ENCODE assay signal across 9 cellular contexts in the genomic region with DNA sequence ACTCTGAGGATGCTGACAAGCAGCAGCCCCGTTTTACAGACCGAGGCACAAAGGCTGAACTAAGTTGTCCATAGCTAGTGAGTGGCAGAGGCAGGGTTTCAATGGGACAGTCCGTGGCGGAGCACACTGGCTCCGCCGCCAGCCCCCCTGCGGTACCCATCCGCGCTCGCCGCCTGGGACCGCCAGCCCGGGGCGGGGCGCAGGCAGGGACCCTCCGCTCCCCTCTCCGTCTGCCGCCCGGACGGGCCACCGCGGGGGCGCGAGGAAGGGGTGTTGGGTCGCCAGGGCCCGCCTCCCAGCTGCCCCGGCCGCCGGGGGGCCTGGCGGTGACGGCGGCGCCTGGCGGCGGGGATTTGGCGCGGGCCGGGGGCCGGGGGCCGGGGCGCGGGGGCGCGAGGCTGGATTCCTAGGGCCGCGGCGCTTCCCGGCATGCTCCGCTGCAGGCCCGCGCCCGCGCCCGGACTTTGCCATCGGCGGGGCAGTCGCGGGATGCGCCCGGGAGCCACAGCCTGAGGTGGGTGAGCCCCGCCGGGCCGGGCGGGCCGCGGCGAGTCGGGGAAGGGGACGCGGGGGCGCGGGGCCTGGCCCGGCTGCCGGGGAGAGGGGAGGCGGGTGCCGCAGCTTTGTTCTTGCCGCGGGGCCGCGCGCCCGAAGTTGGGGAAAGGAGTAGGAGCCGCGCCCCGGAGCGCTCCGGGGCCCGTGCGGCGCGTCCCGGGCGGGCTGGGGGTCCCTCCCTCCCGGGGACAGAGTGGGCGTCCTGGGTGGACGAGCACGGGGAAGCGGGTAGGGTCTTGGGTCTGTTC. TPM values are rescaled to one million over a fixed set of nuclear protein-coding genes. Genes with fewer than 3 reads are reported as not detected.
DNase-seq lines count a peak whose midpoint lies in the region; ATAC-seq, FAIRE-seq and TF ChIP-seq lines count a peak whose summit lies in the region.
"Had no signal": no experiment of that assay in that cellular context is flagged by ENCODE, and none has a peak within 500 bp of the region (broad histone marks: within the 10 kb centered on the region; RNA-seq: fewer than 3 reads in every experiment).

A gene with protein sequence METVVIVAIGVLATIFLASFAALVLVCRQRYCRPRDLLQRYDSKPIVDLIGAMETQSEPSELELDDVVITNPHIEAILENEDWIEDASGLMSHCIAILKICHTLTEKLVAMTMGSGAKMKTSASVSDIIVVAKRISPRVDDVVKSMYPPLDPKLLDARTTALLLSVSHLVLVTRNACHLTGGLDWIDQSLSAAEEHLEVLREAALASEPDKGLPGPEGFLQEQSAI (plus strand): TSS at position 430 of the 803 bp plus-strand sequence. CDS start 3,376 bp downstream, outside the sequence.

- CTCF ChIA-PET in activated naive CD4-positive, alpha-beta T cell treated with anti-CD3 and anti-CD28 coated beads for 36 hours (lab: Charles Lee) = interaction anchor here (1.2 kb wide), 1 partner anchor 444 kb away, joined by 3 read pairs; no protein-coding TSS in a partner anchor
- CTCF ChIA-PET in WTC11 (lab: Charles Lee) = interaction anchor here (1.0 to 3.0 kb wide), 6 partner anchors 9 to 145 kb away, joined by 4 to 26 read pairs (median 8); a partner anchor contains a TSS

- no peak within 1 kb of the TSS for H3K27ac Mint-ChIP-seq in activated naive CD4-positive, alpha-beta T cell treated with anti-CD3 and anti-CD28 coated beads for 36 hours
- H3K27ac Mint-ChIP-seq in WTC11 = peak within 1 kb of the TSS; percentile 64; the same call in 1 of the 2 replicates
- H3K27ac Mint-ChIP-seq in natural killer cell = no peak within 1 kb of the TSS

- POLR2A ChIA-PET in WTC11 (lab: Charles Lee) = interaction anchor here (2.3 kb wide), 1 partner anchor 51 kb away, joined by 7 read pairs; a partner anchor contains a TSS

- peak; percentile 78 for ATAC-seq in WTC11
- peak in 1 of 3 donors; percentile 24 for ATAC-seq in natural killer cell
- ATAC-seq in GM21447 (IDR thresholded peaks at IDR 0.05; ENCODE audit: unreplicated experiment) = no peak

- no peak for TF ChIP-seq CTCF in WTC11 (IDR thresholded peaks at IDR 0.05)
- TF ChIP-seq CTCF in natural killer cell (IDR thresholded peaks at IDR 0.05) = no peak

- intact Hi-C loops in activated naive CD4-positive, alpha-beta T cell treated with anti-CD3 and anti-CD28 coated beads for 36 hours (cut with micrococcal nuclease) = no loop called here
- intact Hi-C loops in natural killer cell (cut with micrococcal nuclease) = no loop called here

- H3K36me3 Mint-ChIP-seq in activated naive CD4-positive, alpha-beta T cell treated with anti-CD3 and anti-CD28 coated beads for 36 hours (ENCODE audit: low read depth) = no peaks in the 10 kb centered on the region
- H3K36me3 Mint-ChIP-seq in WTC11 = peaks cover 9% of the 10 kb centered on the region
- no peaks in the 10 kb centered on the region for H3K36me3 Mint-ChIP-seq in natural killer cell

- H3K4me1 Mint-ChIP-seq in activated naive CD4-positive, alpha-beta T cell treated with anti-CD3 and anti-CD28 coated beads for 36 hours (ENCODE audit: low read depth) = no peaks in the 10 kb centered on the region
- H3K4me1 Mint-ChIP-seq in WTC11 (peaks cover 12% of the 10 kb centered on the region), natural killer cell (no peaks in the 10 kb centered on the region)

- peaks cover 20% of the 10 kb centered on the region for H3K27me3 Mint-ChIP-seq in activated naive CD4-positive, alpha-beta T cell treated with anti-CD3 and anti-CD28 coated beads for 36 hours (ENCODE audit: low read depth)
- H3K27me3 Mint-ChIP-seq in WTC11 (ENCODE audit: low read depth) = peaks cover 5% of the 10 kb centered on the region; the same call in 1 of the 2 replicates
- H3K27me3 Mint-ChIP-seq in natural killer cell (ENCODE audit: low read depth in 2 of 2) = peaks cover 7 to 31% of the 10 kb centered on the region in 2 donors

- peak within 1 kb of the TSS; percentile 57 for H3K4me3 Mint-ChIP-seq in activated naive CD4-positive, alpha-beta T cell treated with anti-CD3 and anti-CD28 coated beads for 36 hours
- H3K4me3 Mint-ChIP-seq in WTC11 (peak within 1 kb of the TSS; percentile 77), natural killer cell (peak within 1 kb of the TSS; percentile 41)

- H3K9me3 Mint-ChIP-seq in activated naive CD4-positive, alpha-beta T cell treated with anti-CD3 and anti-CD28 coated beads for 36 hours = no peaks in the 10 kb centered on the region
- H3K9me3 Mint-ChIP-seq in WTC11 = peaks cover 14% of the 10 kb centered on the region
- H3K9me3 Mint-ChIP-seq in natural killer cell = no peaks in the 10 kb centered on the region

- FAIRE-seq in frontal cortex (lab: Jason Lieb, UNC) = no peak

- DNase-seq in activated naive CD4-positive, alpha-beta T cell treated with anti-CD3 and anti-CD28 coated beads for 36 hours = no peak
- DNase-seq in activated naive CD4-positive, alpha-beta T cell (lab: John Stamatoyannopoulos, UW) = no peak
- peak; percentile 43 for DNase-seq in WTC11 (ENCODE audit: low spot score)
- DNase-seq in frontal cortex (ENCODE audit: low spot score in 2 of 2) = peak; percentile 53 to 82
- DNase-seq in natural killer cell = no peak
- DNase-seq in NOMO-1 (lab: John Stamatoyannopoulos, UW; ENCODE audit: unreplicated experiment in 2 of 2) = no peak
- DNase-seq in NCI-H187 (lab: John Stamatoyannopoulos, UW) = no peak

TF ChIP-seq in WTC11, 78 proteins besides CTCF, POLR2A, EP300 and RAD21:
- TF ChIP-seq KAT7 (CRISPR knock-in tag; IDR thresholded peaks at IDR 0.05; ENCODE audit: borderline replicate concordance) (no peak), ZNF423 (CRISPR knock-in tag; IDR thresholded peaks at IDR 0.05) (peak; percentile 76), ZNF121 (CRISPR knock-in tag; IDR thresholded peaks at IDR 0.05) (0 out of 2 replicates have a peak, but pooled peaks have one; percentile 37)
- TF ChIP-seq, protein P1, sequence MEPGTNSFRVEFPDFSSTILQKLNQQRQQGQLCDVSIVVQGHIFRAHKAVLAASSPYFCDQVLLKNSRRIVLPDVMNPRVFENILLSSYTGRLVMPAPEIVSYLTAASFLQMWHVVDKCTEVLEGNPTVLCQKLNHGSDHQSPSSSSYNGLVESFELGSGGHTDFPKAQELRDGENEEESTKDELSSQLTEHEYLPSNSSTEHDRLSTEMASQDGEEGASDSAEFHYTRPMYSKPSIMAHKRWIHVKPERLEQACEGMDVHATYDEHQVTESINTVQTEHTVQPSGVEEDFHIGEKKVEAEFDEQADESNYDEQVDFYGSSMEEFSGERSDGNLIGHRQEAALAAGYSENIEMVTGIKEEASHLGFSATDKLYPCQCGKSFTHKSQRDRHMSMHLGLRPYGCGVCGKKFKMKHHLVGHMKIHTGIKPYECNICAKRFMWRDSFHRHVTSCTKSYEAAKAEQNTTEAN (CRISPR knock-in tag; IDR thresholded peaks at IDR 0.05) = peak; percentile 80; the same call in 1 of the 2 replicates
- TF ChIP-seq, protein P2, sequence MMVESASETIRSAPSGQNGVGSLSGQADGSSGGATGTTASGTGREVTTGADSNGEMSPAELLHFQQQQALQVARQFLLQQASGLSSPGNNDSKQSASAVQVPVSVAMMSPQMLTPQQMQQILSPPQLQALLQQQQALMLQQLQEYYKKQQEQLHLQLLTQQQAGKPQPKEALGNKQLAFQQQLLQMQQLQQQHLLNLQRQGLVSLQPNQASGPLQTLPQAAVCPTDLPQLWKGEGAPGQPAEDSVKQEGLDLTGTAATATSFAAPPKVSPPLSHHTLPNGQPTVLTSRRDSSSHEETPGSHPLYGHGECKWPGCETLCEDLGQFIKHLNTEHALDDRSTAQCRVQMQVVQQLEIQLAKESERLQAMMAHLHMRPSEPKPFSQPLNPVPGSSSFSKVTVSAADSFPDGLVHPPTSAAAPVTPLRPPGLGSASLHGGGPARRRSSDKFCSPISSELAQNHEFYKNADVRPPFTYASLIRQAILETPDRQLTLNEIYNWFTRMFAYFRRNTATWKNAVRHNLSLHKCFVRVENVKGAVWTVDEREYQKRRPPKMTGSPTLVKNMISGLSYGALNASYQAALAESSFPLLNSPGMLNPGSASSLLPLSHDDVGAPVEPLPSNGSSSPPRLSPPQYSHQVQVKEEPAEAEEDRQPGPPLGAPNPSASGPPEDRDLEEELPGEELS (CRISPR knock-in tag; IDR thresholded peaks at IDR 0.05) = 0 out of 2 replicates have a peak, but pooled peaks have one; percentile 22

RNA-seq across cellular contexts. Expression of the gene that starts here (rescaled TPM):
- not detected for total RNA-seq in activated naive CD4-positive, alpha-beta T cell treated with anti-CD3 and anti-CD28 coated beads for 36 hours
- total RNA-seq in WTC11 (2021) (66.0 to 70.3 TPM (median 69.8 TPM) in 3 replicates), frontal cortex (37.9 TPM), natural killer cell (not detected)
- total RNA-seq: mononuclear cell had no signal

Comparison
In these comparisons a context has a peak if more than half of its experiments do, and no peak if none do; other contexts are left out.
1. RNA of the gene that starts here (total RNA-seq): 66.0 to 70.3 TPM in WTC11 and 37.9 TPM in frontal cortex (single experiment); not detected in natural killer cell and not detected in activated naive CD4-positive, alpha-beta T cell treated with anti-CD3 and anti-CD28 coated beads for 36 hours; every median in the first group is over 10 times any median in the second.
2. DNase-seq: peak in WTC11 (single experiment) and frontal cortex (2 of 2); none in activated naive CD4-positive, alpha-beta T cell treated with anti-CD3 and anti-CD28 coated beads for 36 hours (single experiment), activated naive CD4-positive, alpha-beta T cell (0 of 4), natural killer cell (single experiment), NOMO-1 (0 of 2) and NCI-H187 (0 of 2).
3. Peak in every context shown above with its lines, with median percentiles within 50 percentile points of each other: H3K4me3 Mint-ChIP-seq.